ENCODE assay signal across 8 cellular contexts in genomic region chr3:156605686-156606605, GRCh38. TPM values are rescaled to one million over a fixed set of nuclear protein-coding genes. Genes with fewer than 3 reads are reported as not detected.
DNase-seq lines count a peak whose midpoint lies in the region; ATAC-seq and TF ChIP-seq lines count a peak whose summit lies in the region.

No MANE protein-coding gene starts in this region.

- ATAC-seq in activated T-cell treated with anti-CD3 and anti-CD28 coated beads, Interleukin-2, amount 50 U/mL, for 4 hours = no peak
- peak; percentile 89 for ATAC-seq in sciatic nerve

- DNase-seq in activated T-cell treated with anti-CD3 and anti-CD28 coated beads, Interleukin-2, amount 50 U/mL, for 4 hours = no peak
- no peak for DNase-seq in activated T-cell treated with anti-CD3 and anti-CD28 coated beads for 4 hours
- DNase-seq in Karpas-422 = no peak
- peak; percentile 88 for DNase-seq in astrocyte of the spinal cord (ENCODE audit: low read depth, low spot score)
- DNase-seq in sciatic nerve (ENCODE audit: low spot score) = peak; percentile 73
- DNase-seq in NCI-H1092 treated with DMSO at 0.1 percent for 48 hours (lab: John Stamatoyannopoulos, UW) = no peak
- DNase-seq in NCI-H128 (lab: John Stamatoyannopoulos, UW; ENCODE audit: unreplicated experiment) = no peak

- in situ Hi-C loops in astrocyte of the spinal cord (cut with HindIII; ENCODE audit: low sequenced_read_pairs) = no loop called here

- H3K36me3 Mint-ChIP-seq in activated T-cell treated with anti-CD3 and anti-CD28 coated beads, Interleukin-2, amount 50 U/mL, for 4 hours (ENCODE audit: insufficient read depth) = no peaks in the 10 kb centered on the region

- no peaks in the 10 kb centered on the region for H4K20me1 ChIP-seq in Karpas-422 (ENCODE audit: insufficient read depth, low read depth, low read length)

- H3K4me3 Mint-ChIP-seq in activated T-cell treated with anti-CD3 and anti-CD28 coated beads, Interleukin-2, amount 50 U/mL, for 4 hours = peak overlapping the region; percentile 67

- H3K4me1 Mint-ChIP-seq in activated T-cell treated with anti-CD3 and anti-CD28 coated beads, Interleukin-2, amount 50 U/mL, for 4 hours (ENCODE audit: low read depth) = peaks cover 6% of the 10 kb centered on the region

- H3K9me2 ChIP-seq in Karpas-422 (replicated peaks; ENCODE audit: insufficient read depth, low read length) = no peaks in the 10 kb centered on the region

- peaks cover 11% of the 10 kb centered on the region for H3K27me3 Mint-ChIP-seq in activated T-cell treated with anti-CD3 and anti-CD28 coated beads, Interleukin-2, amount 50 U/mL, for 4 hours (ENCODE audit: low read depth)

- H3K4me1 ChIP-seq in Karpas-422 (ENCODE audit: low read length) (peaks cover 23% of the 10 kb centered on the region), iPS-15b (ENCODE audit: control insufficient read depth, insufficient read depth, low read length) (peaks cover 4% of the 10 kb centered on the region)

- H3K4me2 ChIP-seq in Karpas-422 (ENCODE audit: low read depth, low read length, poor library complexity, severe bottlenecking) = peak overlapping the region; percentile 20

- no peak overlapping the region for H3K4me3 ChIP-seq in Karpas-422 (ENCODE audit: low read length)
- H3K4me3 ChIP-seq in astrocyte of the spinal cord (ENCODE audit: low read depth, low read length) = peak overlapping the region; percentile 32
- peak overlapping the region; percentile 53 for H3K4me3 ChIP-seq in iPS-15b (ENCODE audit: low read depth, low read length)

- H3K27ac ChIP-seq in Karpas-422 (ENCODE audit: low read length) = no peak overlapping the region

- 0 out of 2 replicates have a peak overlapping the region, but pooled peaks have one; percentile 28 for H2AFZ ChIP-seq in Karpas-422 (ENCODE audit: low read length)

- H3K27me3 ChIP-seq in Karpas-422 (ENCODE audit: low read length) (no peaks in the 10 kb centered on the region), iPS-15b (ENCODE audit: control insufficient read depth, insufficient read depth, low read length) (peaks cover 3% of the 10 kb centered on the region)

- no peaks in the 10 kb centered on the region for H3K9me3 Mint-ChIP-seq in activated T-cell treated with anti-CD3 and anti-CD28 coated beads, Interleukin-2, amount 50 U/mL, for 4 hours

- H3K9ac ChIP-seq in Karpas-422 (ENCODE audit: low read length) = no peak overlapping the region
- no peak overlapping the region for H3K9ac ChIP-seq in iPS-15b (ENCODE audit: low read depth, low read length)

- TF ChIP-seq CTCF in astrocyte of the spinal cord (IDR thresholded peaks at IDR 0.05; ENCODE audit: low read depth, low read length) = no peak

- H3K79me2 ChIP-seq in Karpas-422 (ENCODE audit: low read length) = no peaks in the 10 kb centered on the region

- no peaks in the 10 kb centered on the region for H3K9me3 ChIP-seq in Karpas-422 (ENCODE audit: low read length)
- H3K9me3 ChIP-seq in iPS-15b (ENCODE audit: control insufficient read depth, insufficient read depth, low read length) = no peaks in the 10 kb centered on the region

- intact Hi-C loops in sciatic nerve (cut with DNase I) = no loop called here

- H3K36me3 ChIP-seq in Karpas-422 (ENCODE audit: insufficient read depth, low read length) (no peaks in the 10 kb centered on the region), iPS-15b (ENCODE audit: control insufficient read depth, insufficient read depth, low read length) (no peaks in the 10 kb centered on the region)

RNA-seq across cellular contexts. Expression of gene SSR3, which starts 51.0 kb away (rescaled TPM):
- total RNA-seq in activated T-cell treated with anti-CD3 and anti-CD28 coated beads, Interleukin-2, amount 50 U/mL, for 4 hours = 100 to 1,000 TPM; 133 to 153 (median 138) TPM
- total RNA-seq in Karpas-422 (2014; rRNA removed; shearing (Covaris generic); ENCODE audit: low replicate concordance) = 93.2 and 197 TPM in 2 replicates
- 125 TPM for total RNA-seq in sciatic nerve

Comparison
In these comparisons a context has a peak if more than half of its experiments do, and no peak if none do; other contexts are left out.
1. DNase-seq: peak in astrocyte of the spinal cord (single experiment) and sciatic nerve (single experiment); none in activated T-cell treated with anti-CD3 and anti-CD28 coated beads, Interleukin-2, amount 50 U/mL, for 4 hours (single experiment), activated T-cell treated with anti-CD3 and anti-CD28 coated beads for 4 hours (single experiment), Karpas-422 (single experiment), NCI-H1092 treated with DMSO at 0.1 percent for 48 hours (single experiment) and NCI-H128 (single experiment).